ENCODE assay signal across 8 cellular contexts in genomic region chr22:30444632-30445437, GRCh38. TPM values are rescaled to one million over a fixed set of nuclear protein-coding genes. Genes with fewer than 3 reads are reported as not detected.
DNase-seq lines count a peak whose midpoint lies in the region; ATAC-seq and TF ChIP-seq lines count a peak whose summit lies in the region.

No MANE protein-coding gene starts in this region.

- H3K36me3 ChIP-seq in HUES6 (ENCODE audit: control insufficient read depth, insufficient read depth, low read length) (no peaks in the 10 kb centered on the region), gastrocnemius medialis (no peaks in the 10 kb centered on the region)

- peaks cover 3% of the 10 kb centered on the region for H3K9me3 Mint-ChIP-seq in activated naive CD8-positive, alpha-beta T cell treated with anti-CD3 and anti-CD28 coated beads for 36 hours

- H3K9ac ChIP-seq in HUES6 (ENCODE audit: low read length), result peak overlapping the region; percentile 12

- no peak for TF ChIP-seq POLR2A in gastrocnemius medialis (IDR thresholded peaks at IDR 0.05)

- H3K9me3 ChIP-seq in HUES6 (ENCODE audit: control insufficient read depth, insufficient read depth, low read depth, low read length) (no peaks in the 10 kb centered on the region), gastrocnemius medialis (no peaks in the 10 kb centered on the region)

- peak; percentile 67 for DNase-seq in EL
- DNase-seq in RKO (ENCODE audit: low spot score), result peak; percentile 65
- peak; percentile 59 for DNase-seq in activated naive CD8-positive, alpha-beta T cell treated with anti-CD3 and anti-CD28 coated beads for 36 hours
- no peak for DNase-seq in left ventricle myocardium superior
- no peak for DNase-seq in gastrocnemius medialis

- H3K4me1 Mint-ChIP-seq in activated naive CD8-positive, alpha-beta T cell treated with anti-CD3 and anti-CD28 coated beads for 36 hours, result peaks cover 16% of the 10 kb centered on the region

- no peak overlapping the region for H3K27ac Mint-ChIP-seq in activated naive CD8-positive, alpha-beta T cell treated with anti-CD3 and anti-CD28 coated beads for 36 hours

- in situ Hi-C loops in gastrocnemius medialis (cut with MboI; ENCODE audit: low sequenced_read_pairs in 4 of 4), result no loop called here

- H3K4me3 Mint-ChIP-seq in activated naive CD8-positive, alpha-beta T cell treated with anti-CD3 and anti-CD28 coated beads for 36 hours, result no peak overlapping the region

- H3K4me3 ChIP-seq in HUES6 (ENCODE audit: low read depth, low read length) (0 out of 2 replicates have a peak overlapping the region, but pooled peaks have one; percentile 29), gastrocnemius medialis (no peak overlapping the region)

- H3K27me3 ChIP-seq in HUES6 (ENCODE audit: control insufficient read depth, insufficient read depth, low read length) (no peaks in the 10 kb centered on the region), gastrocnemius medialis (peaks cover 0 to 3% (median 0%) of the 10 kb centered on the region in 3 donors)

- peaks cover 76% of the 10 kb centered on the region for H3K27me3 Mint-ChIP-seq in activated naive CD8-positive, alpha-beta T cell treated with anti-CD3 and anti-CD28 coated beads for 36 hours

- H3K4me1 ChIP-seq in HUES6 (ENCODE audit: control insufficient read depth, insufficient read depth, low read length) (peaks cover 5% of the 10 kb centered on the region), gastrocnemius medialis (no peaks in the 10 kb centered on the region)

- ATAC-seq in left ventricle myocardium superior, result peak; percentile 30
- ATAC-seq in gastrocnemius medialis, result peak in 1 of 2 donors; percentile 33
- ATAC-seq in HG03097 (IDR thresholded peaks at IDR 0.05; ENCODE audit: low FRiP score, unreplicated experiment), result no peak
- no peak for ATAC-seq in HG02884 (IDR thresholded peaks at IDR 0.05; ENCODE audit: unreplicated experiment)

- intact Hi-C loops in left ventricle myocardium superior (cut with micrococcal nuclease), result no loop called here
- intact Hi-C loops in gastrocnemius medialis (cut with DNase I; ENCODE audit: low total_unique reads), result loop anchor here (5.0 kb wide), 1 partner anchor 37 kb away; no protein-coding TSS in a partner anchor

- no peak overlapping the region for H3K27ac ChIP-seq in HUES6 (ENCODE audit: low read depth, low read length)
- no peak overlapping the region for H3K27ac ChIP-seq in gastrocnemius medialis

- H3K36me3 Mint-ChIP-seq in activated naive CD8-positive, alpha-beta T cell treated with anti-CD3 and anti-CD28 coated beads for 36 hours, result peaks cover 2% of the 10 kb centered on the region

- peak; percentile 14 to 68 (median 53) for TF ChIP-seq CTCF in gastrocnemius medialis (IDR thresholded peaks at IDR 0.05 in 4 of 5, conservative IDR thresholded peaks at IDR 0.05 in 1 of 5)

RNA-seq across cellular contexts. Expression of gene MTFP1, which starts 19.3 kb away (rescaled TPM):
- total RNA-seq in activated naive CD8-positive, alpha-beta T cell treated with anti-CD3 and anti-CD28 coated beads for 36 hours, result 100 to 1,000 TPM; 109 to 114 TPM
- total RNA-seq in left ventricle myocardium superior (16.3 TPM), gastrocnemius medialis (10 to 100 TPM; 15.9 to 57.7 (median 44.5) TPM)

RNA-seq across cellular contexts. Expression of gene SEC14L3, which starts 27.0 kb away (rescaled TPM):
- not detected for total RNA-seq in activated naive CD8-positive, alpha-beta T cell treated with anti-CD3 and anti-CD28 coated beads for 36 hours
- not detected for total RNA-seq in left ventricle myocardium superior
- not detected for total RNA-seq in gastrocnemius medialis

RNA-seq across cellular contexts. Expression of gene SEC14L2, which starts 48.0 kb away (rescaled TPM):
- total RNA-seq in activated naive CD8-positive, alpha-beta T cell treated with anti-CD3 and anti-CD28 coated beads for 36 hours, result 1 to 10 TPM; 9.1 to 9.4 TPM
- total RNA-seq in left ventricle myocardium superior, result 0.82 TPM
- total RNA-seq in gastrocnemius medialis, result 1 to 10 TPM; 3.0 to 5.1 (median 4.2) TPM

RNA-seq across cellular contexts. Expression of gene RNF215, which starts 57.6 kb away (rescaled TPM):
- total RNA-seq in activated naive CD8-positive, alpha-beta T cell treated with anti-CD3 and anti-CD28 coated beads for 36 hours, result 1 to 10 TPM; 3.3 to 3.9 TPM
- total RNA-seq in left ventricle myocardium superior (5.4 TPM), gastrocnemius medialis (10 to 100 TPM in 1 of 4 donors, 1 to 10 TPM in 3; 4.7 to 11.2 (median 8.1) TPM)

Comparison
In these comparisons a context has a peak if more than half of its experiments do, and no peak if none do; other contexts are left out.
1. DNase-seq: peak in EL (single experiment), RKO (single experiment) and activated naive CD8-positive, alpha-beta T cell treated with anti-CD3 and anti-CD28 coated beads for 36 hours (single experiment); none in left ventricle myocardium superior (single experiment) and gastrocnemius medialis (0 of 2).